8 cellular contexts compared by ENCODE assay signal in the genomic region with DNA sequence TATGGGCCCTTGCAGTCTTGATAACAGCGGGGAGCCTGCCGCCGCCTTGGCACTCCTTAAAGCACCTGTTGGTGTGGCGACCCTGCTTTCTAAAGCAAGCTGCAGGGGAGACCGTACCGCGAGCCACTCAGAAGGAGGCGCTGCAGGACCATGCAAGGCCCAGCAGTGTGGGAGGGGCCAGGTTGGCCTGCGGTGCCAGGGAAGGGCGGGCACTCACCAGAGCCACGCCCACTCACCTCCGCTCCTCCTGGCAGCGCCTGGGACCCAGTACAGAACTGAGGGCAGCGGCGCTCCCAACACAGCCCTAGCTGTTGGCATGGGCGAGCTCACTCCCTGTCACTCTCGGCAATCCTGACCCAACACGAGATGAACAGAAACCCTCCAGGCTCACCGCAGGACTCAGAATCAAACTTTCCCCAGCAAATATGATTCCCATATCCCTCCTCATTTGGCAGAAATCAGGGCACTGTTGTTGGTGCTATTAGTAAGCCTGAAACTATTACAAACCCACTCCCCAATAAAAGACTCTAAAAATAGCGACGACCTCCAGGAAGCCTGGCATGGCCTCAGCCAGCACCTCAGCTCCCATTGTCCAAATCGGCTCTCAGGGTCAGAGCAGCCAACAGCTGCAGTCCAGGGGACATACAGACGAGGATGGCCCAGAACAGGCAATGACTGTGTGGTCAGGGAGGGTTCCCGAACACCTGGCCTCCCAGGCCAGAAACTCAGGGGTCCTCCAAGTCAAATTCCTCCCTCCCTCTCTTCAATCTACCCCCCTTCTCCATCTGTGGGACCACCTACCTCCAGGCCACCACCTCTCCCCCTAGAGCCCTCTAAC.
DNase-seq lines count a peak whose midpoint lies in the region; ATAC-seq, FAIRE-seq and TF ChIP-seq lines count a peak whose summit lies in the region.

No MANE protein-coding gene starts in this region.

- no peaks in the 10 kb centered on the region for H3K9me3 ChIP-seq in A673 (ENCODE audit: low read depth, low read length, poor library complexity, severe bottlenecking)

- H3K27me3 Mint-ChIP-seq in activated CD4-positive, alpha-beta T cell treated with anti-CD3 and anti-CD28 coated beads, Interleukin-2, amount 10 ng/mL, durations not matched to agents 24 days and 14 days = no peaks in the 10 kb centered on the region

- FAIRE-seq in GM18507 (lab: Jason Lieb, UNC) = peak; percentile 77

- H3K27me3 ChIP-seq in A673 (replicated peaks; ENCODE audit: insufficient read depth, low read depth, low read length, poor library complexity) = no peaks in the 10 kb centered on the region

- no peak overlapping the region for H3K27ac Mint-ChIP-seq in activated CD4-positive, alpha-beta T cell treated with anti-CD3 and anti-CD28 coated beads, Interleukin-2, amount 10 ng/mL, durations not matched to agents 24 days and 14 days

- BruUV-seq in A673 (replicated peaks; lab: Mats Ljungman, UMichigan) = no TSS peak

- intact Hi-C loops in A673 (cut with micrococcal nuclease; ENCODE audit: unreplicated experiment) = loop anchor here (1.0 kb wide), 1 partner anchor 108 kb away; no protein-coding TSS in a partner anchor
- intact Hi-C loops in activated CD4-positive, alpha-beta T cell treated with anti-CD3 and anti-CD28 coated beads, Interleukin-2, amount 10 ng/mL, durations not matched to agents 24 days and 14 days (cut with micrococcal nuclease) = loop anchor here (1.0 kb wide), 1 partner anchor 108 kb away; no protein-coding TSS in a partner anchor

- peak; percentile 77 for TF ChIP-seq CTCF in A673 (conservative IDR thresholded peaks at IDR 0.05; ENCODE audit: low read depth, low read length)

- H3K9me3 Mint-ChIP-seq in activated CD4-positive, alpha-beta T cell treated with anti-CD3 and anti-CD28 coated beads, Interleukin-2, amount 10 ng/mL, durations not matched to agents 24 days and 14 days = no peaks in the 10 kb centered on the region

- no peak overlapping the region for H3K4me3 ChIP-seq in A673 (ENCODE audit: low read depth, low read length, poor library complexity, severe bottlenecking)

- no peak for ATAC-seq in HG02642 (IDR thresholded peaks at IDR 0.05; ENCODE audit: poor library complexity, unreplicated experiment)

- POLR2A ChIA-PET in A673 (lab: Charles Lee; ENCODE audit: low non-redundant PET) = no interaction called here

- peaks cover 16% of the 10 kb centered on the region for H3K4me1 Mint-ChIP-seq in activated CD4-positive, alpha-beta T cell treated with anti-CD3 and anti-CD28 coated beads, Interleukin-2, amount 10 ng/mL, durations not matched to agents 24 days and 14 days

- H3K27ac ChIP-seq in A673 (ENCODE audit: low read depth, low read length, poor library complexity, severe bottlenecking) = no peak overlapping the region

- no peaks in the 10 kb centered on the region for H3K4me1 ChIP-seq in A673 (ENCODE audit: insufficient read depth, low read length, poor library complexity, severe bottlenecking)

- CTCF ChIA-PET in A673 (lab: Charles Lee) = interaction anchor here (0.6 to 2.0 kb wide), 3 partner anchors 10 to 110 kb away, joined by 3 to 18 read pairs (median 8); no protein-coding TSS in a partner anchor

- H3K36me3 Mint-ChIP-seq in activated CD4-positive, alpha-beta T cell treated with anti-CD3 and anti-CD28 coated beads, Interleukin-2, amount 10 ng/mL, durations not matched to agents 24 days and 14 days (ENCODE audit: low read depth) = peaks cover 54% of the 10 kb centered on the region

- peaks cover 11% of the 10 kb centered on the region for H3K36me3 ChIP-seq in A673 (ENCODE audit: insufficient read depth, low read length, poor library complexity, severe bottlenecking)

- DNase-seq in A673 (ENCODE audit: low spot score) (peak; percentile 77), GM18507 (ENCODE audit: extremely low spot score, insufficient read length, low read depth) (peak; percentile 47), NAMALWA (ENCODE audit: low spot score) (peak; percentile 89), ecto neural progenitor cell (ENCODE audit: low spot score) (peak; percentile 93), midbrain (lab: John Stamatoyannopoulos, UW) (peak; percentile 34)
- DNase-seq in activated CD4-positive, alpha-beta T cell treated with anti-CD3 and anti-CD28 coated beads, Interleukin-2, amount 10 ng/mL, durations not matched to agents 24 days and 14 days = peak; percentile 93
- DNase-seq in stimulated activated CD8-positive, alpha-beta memory T cell treated with anti-CD3 and anti-CD28 coated beads, Interleukin-7, amount 100 ng/mL, for 24 hours (ENCODE audit: low read depth) = peak; percentile 50

- H3K4me3 Mint-ChIP-seq in activated CD4-positive, alpha-beta T cell treated with anti-CD3 and anti-CD28 coated beads, Interleukin-2, amount 10 ng/mL, durations not matched to agents 24 days and 14 days = no peak overlapping the region

Comparison
In these comparisons a context has a peak if more than half of its experiments do, and no peak if none do; other contexts are left out.
1. DNase-seq: peak in every context shown above with its lines; median percentile 93 in activated CD4-positive, alpha-beta T cell treated with anti-CD3 and anti-CD28 coated beads, Interleukin-2, amount 10 ng/mL, durations not matched to agents 24 days and 14 days; 93 in ecto neural progenitor cell; 89 in NAMALWA; 77 in A673; 50 in stimulated activated CD8-positive, alpha-beta memory T cell treated with anti-CD3 and anti-CD28 coated beads, Interleukin-7, amount 100 ng/mL, for 24 hours; 47 in GM18507; 34 in midbrain.